Comparison of ENCODE assay signal across 29 cellular contexts in the genomic region with DNA sequence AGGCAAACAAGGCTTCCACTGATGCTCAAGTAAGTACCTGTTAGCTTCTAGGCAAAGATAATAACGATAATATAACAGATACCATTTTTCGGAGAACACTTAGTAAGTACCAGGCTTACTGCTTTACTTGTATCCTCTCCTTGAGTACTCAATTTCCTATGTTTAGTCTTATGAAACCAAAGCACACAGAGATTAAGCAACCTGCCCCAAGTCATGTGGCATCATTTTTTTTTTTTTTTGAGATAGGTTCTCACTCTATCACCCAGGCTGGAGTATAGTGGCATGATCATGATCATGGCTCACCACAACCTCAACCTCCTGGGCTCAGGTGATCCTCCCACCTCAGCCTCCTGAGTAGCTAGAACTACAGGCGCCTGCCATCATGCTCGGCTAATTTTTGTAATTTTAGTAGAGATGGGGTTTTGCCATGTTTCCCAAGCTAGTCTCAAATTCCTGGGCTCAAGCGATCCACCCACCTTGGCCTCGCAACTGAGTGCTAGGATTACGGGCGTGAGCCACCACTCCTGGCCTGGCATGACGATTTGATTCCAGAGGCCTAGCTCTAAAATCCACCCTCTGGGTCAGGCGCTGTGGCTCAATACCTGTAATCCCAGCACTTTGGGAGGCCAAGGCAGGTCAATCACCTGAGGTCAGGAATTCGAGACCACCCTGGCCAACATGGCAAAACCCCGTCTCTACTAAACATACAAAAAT. TPM values are rescaled to one million over a fixed set of nuclear protein-coding genes. Genes with fewer than 3 reads are reported as not detected.
DNase-seq lines count a peak whose midpoint lies in the region; ATAC-seq, FAIRE-seq and TF ChIP-seq lines count a peak whose summit lies in the region.
"Had no signal": no experiment of that assay in that cellular context is flagged by ENCODE, and none has a peak within 500 bp of the region (broad histone marks: within the 10 kb centered on the region; RNA-seq: fewer than 3 reads in every experiment).

No MANE protein-coding gene starts in this region.

- no peaks in the 10 kb centered on the region for H3K9me3 Mint-ChIP-seq in activated T-helper 1 cell treated with anti-CD3 and anti-CD28 coated beads, Interleukin-12 subunit alpha, Interleukin-12 subunit beta, Interleukin-2, Interleukin-4 antibody, amounts not matched to agents 30 ng/mL and 10 ng/mL and 1 ng/mL, durations not matched to agents 14 hours and 24 hours and 36 hours
- no peaks in the 10 kb centered on the region for H3K9me3 Mint-ChIP-seq in mesothelial cell of epicardium
- H3K9me3 Mint-ChIP-seq: activated CD4-positive, alpha-beta memory T cell treated with anti-CD3 and anti-CD28 coated beads, Interleukin-2, amount 10 ng/mL, durations not matched to agents 7 days and 5 days; activated naive CD8-positive, alpha-beta T cell treated with anti-CD3 and anti-CD28 coated beads for 36 hours; activated T-cell treated with anti-CD3 and anti-CD28 coated beads, Interleukin-2, amount 50 U/mL, for 72 hours; dendritic cell treated with granulocyte-macrophage colony-stimulating factor and Interleukin-4, amounts not matched to agents 40 ng/mL and 50 ng/mL, for 4 days had no signal

- no peaks in the 10 kb centered on the region for H3K27me3 Mint-ChIP-seq in activated T-helper 1 cell treated with anti-CD3 and anti-CD28 coated beads, Interleukin-12 subunit alpha, Interleukin-12 subunit beta, Interleukin-2, Interleukin-4 antibody, amounts not matched to agents 30 ng/mL and 10 ng/mL and 1 ng/mL, durations not matched to agents 14 hours and 24 hours and 36 hours (ENCODE audit: insufficient read depth)
- H3K27me3 Mint-ChIP-seq in mesothelial cell of epicardium (ENCODE audit: low read depth): no peaks in the 10 kb centered on the region
- H3K27me3 Mint-ChIP-seq: activated CD4-positive, alpha-beta memory T cell treated with anti-CD3 and anti-CD28 coated beads, Interleukin-2, amount 10 ng/mL, durations not matched to agents 7 days and 5 days; activated naive CD8-positive, alpha-beta T cell treated with anti-CD3 and anti-CD28 coated beads for 36 hours; dendritic cell treated with granulocyte-macrophage colony-stimulating factor and Interleukin-4, amounts not matched to agents 40 ng/mL and 50 ng/mL, for 4 days had no signal

- peak in 1 of 2 experiments; percentile 46; a peak in 1 of 6 replicates for ATAC-seq in A549
- ATAC-seq: activated T-cell treated with anti-CD3 and anti-CD28 coated beads, Interleukin-2, amount 50 U/mL, for 72 hours; right cardiac atrium had no signal

- TF ChIP-seq POLR2A in A549 (IDR thresholded peaks at IDR 0.05; ENCODE audit: low read length) (no peak), thyroid gland (IDR thresholded peaks at IDR 0.05) (no peak)

- intact Hi-C loops in activated T-helper 1 cell treated with anti-CD3 and anti-CD28 coated beads, Interleukin-12 subunit alpha, Interleukin-12 subunit beta, Interleukin-2, Interleukin-4 antibody, amounts not matched to agents 30 ng/mL and 10 ng/mL and 1 ng/mL, durations not matched to agents 14 hours and 24 hours and 36 hours (cut with micrococcal nuclease): no loop called here
- intact Hi-C loops in thyroid gland (cut with DNase I): no loop called here

- no peak for DNase-seq in A549 (ENCODE audit: low read depth in 1 of 2, low spot score in 1 of 2)
- peak; percentile 68 for DNase-seq in GF-D8 (lab: John Stamatoyannopoulos, UW)
- no peak for DNase-seq in activated T-helper 1 cell treated with anti-CD3 and anti-CD28 coated beads, Interleukin-12 subunit alpha, Interleukin-12 subunit beta, Interleukin-2, Interleukin-4 antibody, amounts not matched to agents 30 ng/mL and 10 ng/mL and 1 ng/mL, durations not matched to agents 14 hours and 24 hours and 36 hours (ENCODE audit: low spot score)
- no peak for DNase-seq in GDM1 (lab: John Stamatoyannopoulos, UW)
- no peak for DNase-seq in mesothelial cell of epicardium (ENCODE audit: low spot score in 2 of 2, unreplicated experiment in 2 of 2)
- no peak for DNase-seq in AG08395 (ENCODE audit: low spot score)
- no peak for DNase-seq in thyroid gland
- DNase-seq: activated CD4-positive, alpha-beta memory T cell treated with anti-CD3 and anti-CD28 coated beads, Interleukin-2, amount 10 ng/mL, durations not matched to agents 7 days and 5 days; activated CD4-positive, CD25-positive, alpha-beta regulatory T cell; activated naive CD8-positive, alpha-beta T cell treated with anti-CD3 and anti-CD28 coated beads for 36 hours; activated T-cell treated with anti-CD3 and anti-CD28 coated beads, Interleukin-2, amount 50 U/mL, for 72 hours; brain microvascular endothelial cell; DMS79; GOT3; KG1; mammary epithelial cell; NCI-H1048; NCI-H1930; NCI-H226; NCI-H82; right cardiac atrium; stimulated activated naive CD4-positive, alpha-beta T cell; T-helper 9 cell had no signal

- WGBS in A549 (ENCODE audit: missing lambda C conversion rate): 90% methylated on average over 12 of the region's 12 CpGs
- WGBS in liver: 90% methylated on average over 12 of the region's 12 CpGs
- 95 to 98% methylated on average over 8 to 12 of the region's 12 CpGs for WGBS in thyroid gland, 2 donors

- peak overlapping the region; percentile 11 for H3K27ac Mint-ChIP-seq in activated T-helper 1 cell treated with anti-CD3 and anti-CD28 coated beads, Interleukin-12 subunit alpha, Interleukin-12 subunit beta, Interleukin-2, Interleukin-4 antibody, amounts not matched to agents 30 ng/mL and 10 ng/mL and 1 ng/mL, durations not matched to agents 14 hours and 24 hours and 36 hours
- no peak overlapping the region for H3K27ac Mint-ChIP-seq in mesothelial cell of epicardium
- H3K27ac Mint-ChIP-seq: activated CD4-positive, alpha-beta memory T cell treated with anti-CD3 and anti-CD28 coated beads, Interleukin-2, amount 10 ng/mL, durations not matched to agents 7 days and 5 days; dendritic cell treated with granulocyte-macrophage colony-stimulating factor and Interleukin-4, amounts not matched to agents 40 ng/mL and 50 ng/mL, for 4 days had no signal

- peaks cover 8% of the 10 kb centered on the region; the same call in 2 of the 3 replicates for H3K4me1 ChIP-seq in A549
- H3K4me1 ChIP-seq in liver (ENCODE audit: control insufficient read depth in 4 of 4, insufficient read depth in 4 of 4, low read length in 3 of 4): peaks cover 0 to 4% (median 4%) of the 10 kb centered on the region in 4 donors
- H3K4me1 ChIP-seq in thyroid gland: no peaks in the 10 kb centered on the region

- FAIRE-seq in A549 (lab: Jason Lieb, UNC): no peak
- FAIRE-seq: endothelial cell of umbilical vein, GM12892, islet of Langerhans had no signal

- H3K4me2 ChIP-seq in A549: no peak overlapping the region

- H3K4me3 Mint-ChIP-seq in activated T-helper 1 cell treated with anti-CD3 and anti-CD28 coated beads, Interleukin-12 subunit alpha, Interleukin-12 subunit beta, Interleukin-2, Interleukin-4 antibody, amounts not matched to agents 30 ng/mL and 10 ng/mL and 1 ng/mL, durations not matched to agents 14 hours and 24 hours and 36 hours: no peak overlapping the region
- no peak overlapping the region for H3K4me3 Mint-ChIP-seq in mesothelial cell of epicardium
- H3K4me3 Mint-ChIP-seq: activated CD4-positive, alpha-beta memory T cell treated with anti-CD3 and anti-CD28 coated beads, Interleukin-2, amount 10 ng/mL, durations not matched to agents 7 days and 5 days; activated naive CD8-positive, alpha-beta T cell treated with anti-CD3 and anti-CD28 coated beads for 36 hours; activated T-cell treated with anti-CD3 and anti-CD28 coated beads, Interleukin-2, amount 50 U/mL, for 72 hours; dendritic cell treated with granulocyte-macrophage colony-stimulating factor and Interleukin-4, amounts not matched to agents 40 ng/mL and 50 ng/mL, for 4 days had no signal

- no peak for TF ChIP-seq EP300 in A549 (IDR thresholded peaks at IDR 0.05)

- CTCF ChIA-PET in A549 (lab: Yijun Ruan, JAX): interaction anchor here (0.6 to 4.8 kb wide), 3 partner anchors 10 to 1280 kb away, joined by 3 to 73 read pairs (median 4); no protein-coding TSS in a partner anchor

- no peak overlapping the region for H3K4me3 ChIP-seq in A549
- H3K4me3 ChIP-seq in liver (ENCODE audit: low read depth in 1 of 3, low read length in 3 of 3): no peak overlapping the region
- no peak overlapping the region for H3K4me3 ChIP-seq in thyroid gland (replicated peaks in 1 of 3)
- H3K4me3 ChIP-seq: SK-N-MC had no signal

- H3K9me3 ChIP-seq in A549: no peaks in the 10 kb centered on the region
- H3K9me3 ChIP-seq in liver (ENCODE audit: control insufficient read depth in 4 of 4, low read length in 3 of 4): no peaks in the 10 kb centered on the region
- H3K9me3 ChIP-seq in thyroid gland: no peaks in the 10 kb centered on the region

- no peak overlapping the region for H3K27ac ChIP-seq in A549
- H3K27ac ChIP-seq in liver (ENCODE audit: low read depth in 1 of 2, low read length in 2 of 2): no peak overlapping the region
- H3K27ac ChIP-seq in thyroid gland: no peak overlapping the region
- H3K27ac ChIP-seq: brain microvascular endothelial cell, SK-N-MC had no signal

- no peak for TF ChIP-seq CTCF in A549 (IDR thresholded peaks at IDR 0.05)
- TF ChIP-seq CTCF in liver (IDR thresholded peaks at IDR 0.05; ENCODE audit: low read depth, low read length, missing input control): no peak
- no peak for TF ChIP-seq CTCF in mesothelial cell of epicardium (IDR thresholded peaks at IDR 0.05; ENCODE audit: unreplicated experiment)
- TF ChIP-seq CTCF in thyroid gland (IDR thresholded peaks at IDR 0.05): no peak

- POLR2A ChIA-PET in A549 (lab: Yijun Ruan, JAX): interaction anchor here (0.5 to 1.7 kb wide), 2 partner anchors 10 to 95 kb away, joined by 3 to 5 read pairs; no protein-coding TSS in a partner anchor

- H3K4me1 Mint-ChIP-seq in activated T-helper 1 cell treated with anti-CD3 and anti-CD28 coated beads, Interleukin-12 subunit alpha, Interleukin-12 subunit beta, Interleukin-2, Interleukin-4 antibody, amounts not matched to agents 30 ng/mL and 10 ng/mL and 1 ng/mL, durations not matched to agents 14 hours and 24 hours and 36 hours (ENCODE audit: low read depth): no peaks in the 10 kb centered on the region
- H3K4me1 Mint-ChIP-seq in mesothelial cell of epicardium: no peaks in the 10 kb centered on the region
- H3K4me1 Mint-ChIP-seq: activated CD4-positive, alpha-beta memory T cell treated with anti-CD3 and anti-CD28 coated beads, Interleukin-2, amount 10 ng/mL, durations not matched to agents 7 days and 5 days; activated naive CD8-positive, alpha-beta T cell treated with anti-CD3 and anti-CD28 coated beads for 36 hours had no signal

- H3K9ac ChIP-seq in liver (ENCODE audit: low read depth in 1 of 2, low read length in 2 of 2): no peak overlapping the region

- TF ChIP-seq RAD21 in A549 (conservative IDR thresholded peaks at IDR 0.05 in 1 of 2, IDR thresholded peaks at IDR 0.05 in 1 of 2): no peak
- TF ChIP-seq RAD21 in liver (IDR thresholded peaks at IDR 0.05): no peak

- H3K36me3 Mint-ChIP-seq in activated T-helper 1 cell treated with anti-CD3 and anti-CD28 coated beads, Interleukin-12 subunit alpha, Interleukin-12 subunit beta, Interleukin-2, Interleukin-4 antibody, amounts not matched to agents 30 ng/mL and 10 ng/mL and 1 ng/mL, durations not matched to agents 14 hours and 24 hours and 36 hours (ENCODE audit: low read depth): peaks cover 36% of the 10 kb centered on the region
- H3K36me3 Mint-ChIP-seq in mesothelial cell of epicardium: peaks cover 40% of the 10 kb centered on the region

- peaks cover 10 to 57% (median 35%) of the 10 kb centered on the region in 4 donors for H3K36me3 ChIP-seq in liver (ENCODE audit: control insufficient read depth in 4 of 4, insufficient read depth in 3 of 4, low read depth in 1 of 4, low read length in 3 of 4)
- peaks cover 46 to 57% of the 10 kb centered on the region in 2 donors for H3K36me3 ChIP-seq in thyroid gland

- H3K27me3 ChIP-seq in liver (ENCODE audit: control insufficient read depth in 4 of 4, insufficient read depth in 4 of 4, low read length in 3 of 4) (no peaks in the 10 kb centered on the region), thyroid gland (no peaks in the 10 kb centered on the region)
- H3K27me3 ChIP-seq: brain microvascular endothelial cell had no signal

RNA-seq across cellular contexts. Expression of gene SPAG4, which starts 14.0 kb away (rescaled TPM):
- polyA plus RNA-seq in A549 (2011; rRNA removed) (5.0 and 7.9 TPM in 2 replicates), A549 (2017; fragmentation: RNase III; extraction: RNeasy Plus Mini Kit Qiagen cat#74134 plus additional on column Dnase treatment) (2.6 to 4.6 TPM (median 4.4 TPM) in 3 replicates), liver (1 to 10 TPM; 2.1 to 4.6 TPM)
- polyA plus RNA-seq in A549 (2012; cell fraction: cytosol; rRNA removed): 4.4 TPM in 2 replicates
- 13.1 and 16.5 TPM in 2 replicates for polyA plus RNA-seq in A549 (2012; cell fraction: nucleus; rRNA removed)
- polyA minus RNA-seq in A549 (2011; rRNA and poly(A)+ RNA removed): 3.2 and 7.2 TPM in 2 replicates
- total RNA-seq in activated T-helper 1 cell treated with anti-CD3 and anti-CD28 coated beads, Interleukin-12 subunit alpha, Interleukin-12 subunit beta, Interleukin-2, Interleukin-4 antibody, amounts not matched to agents 30 ng/mL and 10 ng/mL and 1 ng/mL, durations not matched to agents 14 hours and 24 hours and 36 hours: 3.6 and 5.1 TPM in 2 replicates
- total RNA-seq in liver (1 to 10 TPM; 3.3 to 3.5 TPM), mesothelial cell of epicardium (4.0 to 5.5 TPM (median 4.2 TPM) in 3 replicates), thyroid gland (1 to 10 TPM; 2.3 to 6.6 (median 5.5) TPM)

RNA-seq across cellular contexts. Expression of gene CPNE1, which starts 35.1 kb away (rescaled TPM):
- polyA plus RNA-seq in A549 (2011; rRNA removed) (180 and 199 TPM in 2 replicates), A549 (2017; fragmentation: RNase III; extraction: RNeasy Plus Mini Kit Qiagen cat#74134 plus additional on column Dnase treatment) (210 to 244 TPM (median 239 TPM) in 3 replicates), liver (10 to 100 TPM; 25.5 to 52.5 TPM)
- polyA plus RNA-seq in A549 (2012; cell fraction: cytosol; rRNA removed): 293 and 348 TPM in 2 replicates
- 558 and 578 TPM in 2 replicates for polyA plus RNA-seq in A549 (2012; cell fraction: nucleus; rRNA removed)
- polyA minus RNA-seq in A549 (2011; rRNA and poly(A)+ RNA removed): 200 and 245 TPM in 2 replicates
- total RNA-seq in activated T-helper 1 cell treated with anti-CD3 and anti-CD28 coated beads, Interleukin-12 subunit alpha, Interleukin-12 subunit beta, Interleukin-2, Interleukin-4 antibody, amounts not matched to agents 30 ng/mL and 10 ng/mL and 1 ng/mL, durations not matched to agents 14 hours and 24 hours and 36 hours: 304 and 308 TPM in 2 replicates
- total RNA-seq in liver (10 to 100 TPM; 48.5 to 55.4 TPM), mesothelial cell of epicardium (221 to 246 TPM (median 238 TPM) in 3 replicates), thyroid gland (100 to 1,000 TPM in 3 of 4 donors, 10 to 100 TPM in 1; 80.6 to 166 (median 131) TPM)

RNA-seq across cellular contexts. Expression of gene RBM12, which starts 35.1 kb away (rescaled TPM):
- polyA plus RNA-seq in A549 (2011; rRNA removed) (92.9 and 119 TPM in 2 replicates), A549 (2017; fragmentation: RNase III; extraction: RNeasy Plus Mini Kit Qiagen cat#74134 plus additional on column Dnase treatment) (49.0 to 50.9 TPM (median 49.9 TPM) in 3 replicates), liver (10 to 100 TPM in 1 of 2 donors, 1 to 10 TPM in 1; 3.4 to 11.9 TPM)
- polyA plus RNA-seq in A549 (2012; cell fraction: cytosol; rRNA removed): 41.1 and 47.6 TPM in 2 replicates
- 84.2 and 93.7 TPM in 2 replicates for polyA plus RNA-seq in A549 (2012; cell fraction: nucleus; rRNA removed)
- polyA minus RNA-seq in A549 (2011; rRNA and poly(A)+ RNA removed): 174 and 209 TPM in 2 replicates
- 151 and 168 TPM in 2 replicates for total RNA-seq in activated T-helper 1 cell treated with anti-CD3 and anti-CD28 coated beads, Interleukin-12 subunit alpha, Interleukin-12 subunit beta, Interleukin-2, Interleukin-4 antibody, amounts not matched to agents 30 ng/mL and 10 ng/mL and 1 ng/mL, durations not matched to agents 14 hours and 24 hours and 36 hours
- total RNA-seq in liver (10 to 100 TPM; 19.7 to 20.0 TPM), mesothelial cell of epicardium (154 to 158 TPM (median 156 TPM) in 3 replicates), thyroid gland (10 to 100 TPM; 30.5 to 44.9 (median 35.7) TPM)
